In the genomic region with DNA sequence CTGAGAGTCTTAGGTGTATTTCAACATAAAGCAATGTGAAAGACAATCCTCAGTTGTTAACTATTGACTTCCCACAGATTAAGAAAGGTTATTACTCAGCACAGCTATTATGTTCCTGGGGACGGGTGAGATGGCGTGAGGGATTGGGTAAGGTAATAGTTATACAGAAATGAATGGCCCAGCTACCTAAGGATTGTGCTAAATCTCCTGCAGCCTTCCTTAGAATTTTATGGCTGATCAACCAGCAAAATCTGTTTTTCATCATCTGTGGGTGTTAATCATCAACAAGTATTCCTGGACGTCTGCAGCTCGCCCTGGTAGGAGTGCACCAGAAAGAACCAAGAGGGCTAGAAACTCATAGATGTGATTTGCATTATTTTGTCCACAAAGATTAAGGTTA, we compare ENCODE assay signal across 17 cellular contexts.
DNase-seq lines count a peak whose midpoint lies in the region; ATAC-seq, FAIRE-seq and TF ChIP-seq lines count a peak whose summit lies in the region.
"Had no signal": no experiment of that assay in that cellular context is flagged by ENCODE, and none has a peak within 500 bp of the region (broad histone marks: within the 10 kb centered on the region; RNA-seq: fewer than 3 reads in every experiment).

No MANE protein-coding gene starts in this region.

- peaks cover 15% of the 10 kb centered on the region for H3K36me3 Mint-ChIP-seq in natural killer cell treated with Interleukin-12 subunit alpha and Interleukin-12 subunit beta and Interleukin-15 and Interleukin-18, amount 100 ng/mL, for 72 hours
- H3K36me3 Mint-ChIP-seq in natural killer cell: no peaks in the 10 kb centered on the region

- H3K27ac Mint-ChIP-seq in natural killer cell treated with Interleukin-12 subunit alpha and Interleukin-12 subunit beta and Interleukin-15 and Interleukin-18, amount 100 ng/mL, for 72 hours: peak overlapping the region; percentile 1 to 43
- no peak overlapping the region for H3K27ac Mint-ChIP-seq in natural killer cell

- intact Hi-C loops in natural killer cell (cut with micrococcal nuclease): no loop called here

- ATAC-seq in natural killer cell treated with Interleukin-12 subunit alpha and Interleukin-12 subunit beta and Interleukin-15 and Interleukin-18, amount 100 ng/mL, for 72 hours: peak in 1 of 2 donors; percentile 56
- no peak for ATAC-seq in natural killer cell
- ATAC-seq in HG03045 (IDR thresholded peaks at IDR 0.05; ENCODE audit: unreplicated experiment): no peak
- no peak for ATAC-seq in omental fat pad (ENCODE audit: low FRiP score)

- no peaks in the 10 kb centered on the region for H3K27me3 ChIP-seq in bronchial epithelial cell (ENCODE audit: control insufficient read depth, insufficient read depth, low read length)

- no peaks in the 10 kb centered on the region for H3K27me3 Mint-ChIP-seq in natural killer cell treated with Interleukin-12 subunit alpha and Interleukin-12 subunit beta and Interleukin-15 and Interleukin-18, amount 100 ng/mL, for 72 hours
- no peaks in the 10 kb centered on the region for H3K27me3 Mint-ChIP-seq in natural killer cell (ENCODE audit: low read depth in 2 of 2)

- no peaks in the 10 kb centered on the region for H3K36me3 ChIP-seq in bronchial epithelial cell (ENCODE audit: control insufficient read depth, insufficient read depth, low read length)

- no peak for TF ChIP-seq CTCF in natural killer cell (IDR thresholded peaks at IDR 0.05)
- no peak for TF ChIP-seq CTCF in bronchial epithelial cell (IDR thresholded peaks at IDR 0.05; ENCODE audit: insufficient read depth, low read length, severe bottlenecking)
- no peak for TF ChIP-seq CTCF in omental fat pad (IDR thresholded peaks at IDR 0.05)

- H3K4me3 Mint-ChIP-seq in natural killer cell treated with Interleukin-12 subunit alpha and Interleukin-12 subunit beta and Interleukin-15 and Interleukin-18, amount 100 ng/mL, for 72 hours: no peak overlapping the region
- no peak overlapping the region for H3K4me3 Mint-ChIP-seq in natural killer cell

- no peak overlapping the region for H3K4me3 ChIP-seq in bronchial epithelial cell (ENCODE audit: low read depth, low read length)
- H3K4me3 ChIP-seq: PC-9 had no signal

- no peak for FAIRE-seq in bronchial epithelial cell (lab: Jason Lieb, UNC)

- peaks cover 11 to 25% of the 10 kb centered on the region in 2 donors for H3K4me1 Mint-ChIP-seq in natural killer cell treated with Interleukin-12 subunit alpha and Interleukin-12 subunit beta and Interleukin-15 and Interleukin-18, amount 100 ng/mL, for 72 hours (ENCODE audit: low read depth in 2 of 2)
- peaks cover 0 to 10% of the 10 kb centered on the region in 2 donors for H3K4me1 Mint-ChIP-seq in natural killer cell

- H3K9me3 Mint-ChIP-seq in natural killer cell treated with Interleukin-12 subunit alpha and Interleukin-12 subunit beta and Interleukin-15 and Interleukin-18, amount 100 ng/mL, for 72 hours: peaks cover 3% of the 10 kb centered on the region
- no peaks in the 10 kb centered on the region for H3K9me3 Mint-ChIP-seq in natural killer cell

- DNase-seq in natural killer cell treated with Interleukin-12 subunit alpha and Interleukin-12 subunit beta and Interleukin-15 and Interleukin-18, amount 100 ng/mL, for 72 hours (ENCODE audit: low spot score): no peak
- DNase-seq in natural killer cell: no peak
- peak; percentile 30 for DNase-seq in bronchial epithelial cell (ENCODE audit: low read depth)
- peak; percentile 73 for DNase-seq in kidney glomerular epithelial cell (lab: John Stamatoyannopoulos, UW)
- no peak for DNase-seq in omental fat pad (ENCODE audit: low spot score)
- no peak for DNase-seq in DMS53 treated with DMSO at 0.1 percent for 48 hours (lab: John Stamatoyannopoulos, UW; ENCODE audit: unreplicated experiment)
- no peak for DNase-seq in inferior parietal cortex (ENCODE audit: extremely low spot score)
- DNase-seq: C1 segment of cervical spinal cord, DMS153, HCEC 1CT, IMR-90, NCI-H1105 treated with DMSO at 0.1 percent for 48 hours, NCI-H187 treated with DMSO at 0.1 percent for 48 hours, NCI-H2171, NCI-H446, PC-9 had no signal

Comparison
In these comparisons a context has a peak if more than half of its experiments do, and no peak if none do; other contexts are left out.
1. H3K27ac Mint-ChIP-seq: peak in natural killer cell treated with Interleukin-12 subunit alpha and Interleukin-12 subunit beta and Interleukin-15 and Interleukin-18, amount 100 ng/mL, for 72 hours (2 of 2); none in natural killer cell (0 of 2).
2. DNase-seq: peak in bronchial epithelial cell (single experiment) and kidney glomerular epithelial cell (single experiment); none in natural killer cell treated with Interleukin-12 subunit alpha and Interleukin-12 subunit beta and Interleukin-15 and Interleukin-18, amount 100 ng/mL, for 72 hours (single experiment), natural killer cell (single experiment), omental fat pad (single experiment), DMS53 treated with DMSO at 0.1 percent for 48 hours (single experiment) and inferior parietal cortex (single experiment).